19 cellular contexts compared by ENCODE assay signal in the genomic region with DNA sequence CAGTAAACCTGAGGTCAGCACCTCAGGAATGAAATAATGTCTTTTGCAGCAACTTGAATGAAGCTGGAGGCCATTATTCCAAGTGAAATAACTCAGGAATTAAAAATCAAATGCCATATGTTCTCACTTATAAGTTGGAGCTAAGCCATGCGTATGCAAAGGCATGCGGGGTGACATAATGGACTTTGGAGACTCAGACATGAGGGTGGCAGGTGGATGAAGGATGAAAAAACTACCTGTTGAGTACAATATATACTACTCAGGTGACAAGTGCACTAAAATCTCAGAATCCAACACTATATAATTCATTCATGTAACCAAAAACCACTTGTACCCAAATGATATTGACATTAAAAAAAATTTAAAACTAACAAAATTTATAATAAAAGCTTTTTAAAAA.
DNase-seq lines count a peak whose midpoint lies in the region; ATAC-seq and TF ChIP-seq lines count a peak whose summit lies in the region.
"Had no signal": no experiment of that assay in that cellular context is flagged by ENCODE, and none has a peak within 500 bp of the region (broad histone marks: within the 10 kb centered on the region; RNA-seq: fewer than 3 reads in every experiment).

No MANE protein-coding gene starts in this region.

- no peak for DNase-seq in activated naive CD4-positive, alpha-beta T cell treated with anti-CD3 and anti-CD28 coated beads for 36 hours
- DNase-seq in activated naive CD4-positive, alpha-beta T cell treated with anti-CD3 and anti-CD28 coated beads, Interleukin-2, amount 50 U/mL, for 72 hours (ENCODE audit: low spot score in 2 of 2): no peak
- peak; percentile 11 for DNase-seq in GM23248
- no peak for DNase-seq in activated T-helper 2 cell treated with anti-CD3 and anti-CD28 coated beads, Interferon-gamma antibody, Interleukin-2, Interleukin-4, amounts not matched to agents 10 μg/mL and 5 μg/mL and 100 μg/mL, durations not matched to agents 14 hours and 24 hours and 36 hours (ENCODE audit: low spot score)
- DNase-seq in osteocyte (ENCODE audit: extremely low spot score, unreplicated experiment): no peak
- DNase-seq: gastrocnemius medialis, Karpas-422, kidney, NCI-H1092, NCI-H1930, NCI-H226, PC-9, T1000, testis had no signal

- no peaks in the 10 kb centered on the region for H3K27me3 ChIP-seq in GM23248 (replicated peaks; ENCODE audit: insufficient read depth)
- H3K27me3 ChIP-seq: gastrocnemius medialis, SJSA1, testis had no signal

- in situ Hi-C loops in GM23248 (cut with MboI): no loop called here

- no peak overlapping the region for H3K4me3 ChIP-seq in GM23248
- H3K4me3 ChIP-seq: gastrocnemius medialis, lung, PC-9, SJSA1, testis had no signal

- peaks cover 7% of the 10 kb centered on the region; the same call in 1 of the 2 replicates for H3K36me3 ChIP-seq in GM23248 (ENCODE audit: low read depth)

- no peaks in the 10 kb centered on the region for H3K27me3 Mint-ChIP-seq in activated naive CD4-positive, alpha-beta T cell treated with anti-CD3 and anti-CD28 coated beads for 36 hours (ENCODE audit: low read depth)
- H3K27me3 Mint-ChIP-seq in activated T-helper 2 cell treated with anti-CD3 and anti-CD28 coated beads, Interferon-gamma antibody, Interleukin-2, Interleukin-4, amounts not matched to agents 10 μg/mL and 5 μg/mL and 100 μg/mL, durations not matched to agents 14 hours and 24 hours and 36 hours (ENCODE audit: low read depth): no peaks in the 10 kb centered on the region
- H3K27me3 Mint-ChIP-seq in osteocyte (ENCODE audit: unreplicated experiment): no peaks in the 10 kb centered on the region

- H3K27ac ChIP-seq in GM23248: no peak overlapping the region
- H3K27ac ChIP-seq: PC-9, SJSA1, testis had no signal

- no peaks in the 10 kb centered on the region for H3K9me3 ChIP-seq in GM23248 (ENCODE audit: low read depth)
- H3K9me3 ChIP-seq: gastrocnemius medialis, SJSA1, testis had no signal

- H3K4me1 Mint-ChIP-seq in activated naive CD4-positive, alpha-beta T cell treated with anti-CD3 and anti-CD28 coated beads for 36 hours (ENCODE audit: low read depth): peaks cover 11% of the 10 kb centered on the region
- peaks cover 15% of the 10 kb centered on the region for H3K4me1 Mint-ChIP-seq in activated T-helper 2 cell treated with anti-CD3 and anti-CD28 coated beads, Interferon-gamma antibody, Interleukin-2, Interleukin-4, amounts not matched to agents 10 μg/mL and 5 μg/mL and 100 μg/mL, durations not matched to agents 14 hours and 24 hours and 36 hours (ENCODE audit: low read depth)
- peaks cover 20% of the 10 kb centered on the region for H3K4me1 Mint-ChIP-seq in osteocyte (ENCODE audit: unreplicated experiment)

- peaks cover 34% of the 10 kb centered on the region for H3K36me3 Mint-ChIP-seq in activated naive CD4-positive, alpha-beta T cell treated with anti-CD3 and anti-CD28 coated beads for 36 hours (ENCODE audit: low read depth)
- H3K36me3 Mint-ChIP-seq in activated naive CD4-positive, alpha-beta T cell treated with anti-CD3 and anti-CD28 coated beads, Interleukin-2, amount 50 U/mL, for 72 hours: peaks cover 23 to 35% of the 10 kb centered on the region in 2 donors
- H3K36me3 Mint-ChIP-seq in activated T-helper 2 cell treated with anti-CD3 and anti-CD28 coated beads, Interferon-gamma antibody, Interleukin-2, Interleukin-4, amounts not matched to agents 10 μg/mL and 5 μg/mL and 100 μg/mL, durations not matched to agents 14 hours and 24 hours and 36 hours (ENCODE audit: low read depth): peaks cover 49% of the 10 kb centered on the region
- H3K36me3 Mint-ChIP-seq in osteocyte (ENCODE audit: unreplicated experiment): peaks cover 6% of the 10 kb centered on the region

- no peak overlapping the region for H2AFZ ChIP-seq in GM23248
- H2AFZ ChIP-seq: PC-9 had no signal

- CTCF ChIA-PET in activated naive CD4-positive, alpha-beta T cell treated with anti-CD3 and anti-CD28 coated beads for 36 hours (lab: Charles Lee): no interaction called here

- H3K4me2 ChIP-seq in GM23248 (ENCODE audit: unreplicated experiment): no peak overlapping the region

- no peak for ATAC-seq in activated naive CD4-positive, alpha-beta T cell treated with anti-CD3 and anti-CD28 coated beads, Interleukin-2, amount 50 U/mL, for 72 hours
- ATAC-seq in HG03565 (IDR thresholded peaks at IDR 0.05; ENCODE audit: unreplicated experiment) (no peak), GM19035 (IDR thresholded peaks at IDR 0.05; ENCODE audit: unreplicated experiment) (no peak)
- ATAC-seq: activated CD4-positive, CD25-positive, alpha-beta regulatory T cell treated with anti-CD3 and anti-CD28 coated beads, Interleukin-2, amount 50 U/mL, for 24 hours; gastrocnemius medialis had no signal

- peak overlapping the region; percentile 29 for H3K4me3 Mint-ChIP-seq in activated naive CD4-positive, alpha-beta T cell treated with anti-CD3 and anti-CD28 coated beads for 36 hours
- H3K4me3 Mint-ChIP-seq in activated T-helper 2 cell treated with anti-CD3 and anti-CD28 coated beads, Interferon-gamma antibody, Interleukin-2, Interleukin-4, amounts not matched to agents 10 μg/mL and 5 μg/mL and 100 μg/mL, durations not matched to agents 14 hours and 24 hours and 36 hours (ENCODE audit: low read depth): peak overlapping the region; percentile 23
- H3K4me3 Mint-ChIP-seq in osteocyte (ENCODE audit: unreplicated experiment): peak overlapping the region; percentile 50

- WGBS in GM23248 (ENCODE audit: low coverage in 1 of 2, low lambda C conversion rate in 2 of 2, missing lambda C conversion rate in 2 of 2), 2 experiments: 18 to 20% methylated on average over 2 of the region's 2 CpGs

- H3F3A ChIP-seq in GM23248 (ENCODE audit: insufficient read depth): peaks cover 5% of the 10 kb centered on the region

- peaks cover 85% of the 10 kb centered on the region for H3K79me2 ChIP-seq in GM23248 (ENCODE audit: insufficient read depth)

- H3K27ac Mint-ChIP-seq in activated naive CD4-positive, alpha-beta T cell treated with anti-CD3 and anti-CD28 coated beads for 36 hours: no peak overlapping the region
- peak overlapping the region in 1 of 2 donors; percentile 96 for H3K27ac Mint-ChIP-seq in activated naive CD4-positive, alpha-beta T cell treated with anti-CD3 and anti-CD28 coated beads, Interleukin-2, amount 50 U/mL, for 72 hours
- no peak overlapping the region for H3K27ac Mint-ChIP-seq in activated T-helper 2 cell treated with anti-CD3 and anti-CD28 coated beads, Interferon-gamma antibody, Interleukin-2, Interleukin-4, amounts not matched to agents 10 μg/mL and 5 μg/mL and 100 μg/mL, durations not matched to agents 14 hours and 24 hours and 36 hours
- H3K27ac Mint-ChIP-seq in osteocyte (ENCODE audit: unreplicated experiment): no peak overlapping the region

- no peaks in the 10 kb centered on the region for H3K9me2 ChIP-seq in GM23248 (ENCODE audit: insufficient read depth)

- peaks cover 4% of the 10 kb centered on the region for H3K9me3 Mint-ChIP-seq in activated naive CD4-positive, alpha-beta T cell treated with anti-CD3 and anti-CD28 coated beads for 36 hours
- no peaks in the 10 kb centered on the region for H3K9me3 Mint-ChIP-seq in activated naive CD4-positive, alpha-beta T cell treated with anti-CD3 and anti-CD28 coated beads, Interleukin-2, amount 50 U/mL, for 72 hours
- H3K9me3 Mint-ChIP-seq in activated T-helper 2 cell treated with anti-CD3 and anti-CD28 coated beads, Interferon-gamma antibody, Interleukin-2, Interleukin-4, amounts not matched to agents 10 μg/mL and 5 μg/mL and 100 μg/mL, durations not matched to agents 14 hours and 24 hours and 36 hours: no peaks in the 10 kb centered on the region
- H3K9me3 Mint-ChIP-seq in osteocyte (ENCODE audit: unreplicated experiment): peaks cover under 1% of the 10 kb centered on the region

- H3K4me1 ChIP-seq in GM23248 (ENCODE audit: insufficient read depth): 0 out of 2 replicates have a peak, but pooled peaks cover 7% of the 10 kb centered on the region

- TF ChIP-seq CTCF in osteocyte (IDR thresholded peaks at IDR 0.05): no peak

- no peaks in the 10 kb centered on the region for H4K20me1 ChIP-seq in GM23248 (ENCODE audit: insufficient read depth)

- no peak overlapping the region for H3K9ac ChIP-seq in GM23248

- intact Hi-C loops in activated naive CD4-positive, alpha-beta T cell treated with anti-CD3 and anti-CD28 coated beads for 36 hours (cut with micrococcal nuclease): loop anchor here (10.0 kb wide), 1 partner anchor 1869 kb away; the partner anchor contains the start of gene PLEKHF1
- intact Hi-C loops in activated T-helper 2 cell treated with anti-CD3 and anti-CD28 coated beads, Interferon-gamma antibody, Interleukin-2, Interleukin-4, amounts not matched to agents 10 μg/mL and 5 μg/mL and 100 μg/mL, durations not matched to agents 14 hours and 24 hours and 36 hours (cut with micrococcal nuclease): no loop called here
